ENCODE assay signal across 1 cellular context in the genomic region with DNA sequence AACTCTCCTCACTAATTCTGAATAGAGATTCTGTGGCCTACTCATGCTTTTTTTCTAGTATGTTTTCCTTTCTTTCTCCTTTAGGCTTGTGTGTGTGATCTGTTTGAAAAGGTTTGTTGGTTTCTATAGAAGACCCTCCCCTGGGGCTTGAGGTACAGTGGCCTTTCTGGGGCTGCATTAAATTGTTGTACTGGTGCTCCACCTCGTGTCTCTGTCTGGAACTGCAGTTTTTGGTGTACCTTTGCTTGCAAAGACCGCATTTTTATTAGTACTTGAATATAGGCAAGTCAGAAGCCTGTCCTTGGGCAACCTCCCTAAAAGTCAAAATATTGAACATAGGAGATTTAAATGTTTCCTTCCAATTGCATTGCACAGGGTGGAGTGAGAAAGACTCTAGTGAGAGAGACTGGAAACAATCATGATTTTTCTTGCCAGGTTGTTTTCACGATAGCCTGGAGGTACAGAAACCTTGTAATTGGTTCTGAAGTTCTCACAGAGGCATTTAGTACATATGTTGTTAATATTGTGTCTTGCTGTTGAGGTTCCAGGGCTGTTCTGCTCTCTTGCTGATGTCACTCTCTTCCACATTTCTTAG.
TF ChIP-seq lines count a peak whose summit lies in the region.

No MANE protein-coding gene starts in this region.

TF ChIP-seq in Ishikawa, 13 proteins besides CTCF, POLR2A, EP300 and RAD21 (continued from another document):
- TF ChIP-seq YY1 (IDR thresholded peaks at IDR 0.05; ENCODE audit: low read depth) = no peak
